15 cellular contexts compared by ENCODE assay signal in the genomic region with DNA sequence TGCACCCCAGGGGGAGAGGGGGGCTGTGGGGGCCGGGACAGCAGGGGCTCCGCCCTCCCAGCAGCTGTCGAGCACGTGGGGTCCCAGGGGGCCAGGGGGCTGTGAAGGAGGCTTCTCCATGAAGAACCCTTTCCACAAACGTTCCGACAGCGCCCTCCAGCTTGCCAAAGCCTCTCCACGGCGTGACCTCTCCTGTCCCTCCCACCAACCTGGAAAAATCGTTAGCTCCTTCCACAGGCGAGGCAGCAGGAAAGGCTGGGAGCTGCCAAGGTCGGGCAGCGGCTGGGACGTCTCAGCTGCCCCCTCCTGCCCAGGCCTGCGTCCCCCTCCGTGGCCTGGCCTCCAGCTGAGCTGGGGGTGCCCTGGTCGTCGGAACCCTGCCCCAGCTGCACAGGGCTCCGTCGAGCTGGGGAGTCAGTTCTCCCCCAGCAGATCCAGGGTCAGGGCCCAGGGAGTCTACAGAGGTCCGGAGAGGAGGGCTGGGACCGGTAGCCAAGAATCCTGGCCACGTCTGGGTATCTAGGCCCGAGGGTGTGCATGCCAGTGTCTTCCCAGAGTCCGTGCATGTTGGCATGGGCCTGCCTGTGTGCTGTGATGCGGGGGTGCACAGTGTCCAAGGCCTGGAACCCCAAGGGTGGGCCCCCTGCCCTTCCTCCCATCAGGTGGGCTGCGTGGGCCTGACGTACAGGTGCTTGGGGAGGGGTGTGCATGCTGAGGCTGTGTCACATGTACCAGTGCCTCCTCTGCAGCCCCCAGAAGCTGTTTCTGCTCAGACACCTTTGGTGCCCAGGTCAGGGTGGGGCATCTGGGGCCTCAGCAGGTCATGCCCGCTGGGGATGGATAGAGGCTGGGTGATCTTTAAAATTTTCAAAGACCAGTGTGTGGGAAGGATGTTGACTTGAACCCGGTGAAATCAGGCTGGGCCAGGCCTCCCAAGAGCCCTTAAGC.
"Had no signal": no experiment of that assay in that cellular context is flagged by ENCODE, and none has a peak within 500 bp of the region (broad histone marks: within the 10 kb centered on the region; RNA-seq: fewer than 3 reads in every experiment).

No MANE protein-coding gene starts in this region.

- H3K27me3 ChIP-seq: cardiac muscle cell had no signal

- H3K4me1 ChIP-seq: colonic mucosa, lower lobe of right lung had no signal

- H3K27ac ChIP-seq: cardiac muscle cell, colonic mucosa, lower lobe of right lung, neutrophil, vagina had no signal

- H3K9me3 Mint-ChIP-seq: activated B cell treated with CpG ODN at 0.5 μM for 24 hours; activated CD4-positive, alpha-beta T cell treated with anti-CD3 and anti-CD28 coated beads, Interleukin-2, amount 10 ng/mL, durations not matched to agents 24 days and 14 days; activated naive CD4-positive, alpha-beta T cell treated with anti-CD3 and anti-CD28 coated beads for 36 hours; activated T-helper 1 cell treated with anti-CD3 and anti-CD28 coated beads, Interleukin-12 subunit alpha, Interleukin-12 subunit beta, Interleukin-2, Interleukin-4 antibody, amounts not matched to agents 30 ng/mL and 10 ng/mL and 1 ng/mL, durations not matched to agents 14 hours and 24 hours and 36 hours; naive B cell had no signal

- H3K9me3 ChIP-seq: colonic mucosa, lower lobe of right lung, neutrophil, vagina had no signal

- H3K4me3 Mint-ChIP-seq: activated B cell treated with CpG ODN at 0.5 μM for 24 hours; activated CD4-positive, alpha-beta T cell treated with anti-CD3 and anti-CD28 coated beads, Interleukin-2, amount 10 ng/mL, durations not matched to agents 24 days and 14 days; activated naive CD4-positive, alpha-beta T cell treated with anti-CD3 and anti-CD28 coated beads for 36 hours; activated T-helper 1 cell treated with anti-CD3 and anti-CD28 coated beads, Interleukin-12 subunit alpha, Interleukin-12 subunit beta, Interleukin-2, Interleukin-4 antibody, amounts not matched to agents 30 ng/mL and 10 ng/mL and 1 ng/mL, durations not matched to agents 14 hours and 24 hours and 36 hours; naive B cell had no signal

- H3K27me3 Mint-ChIP-seq: activated CD4-positive, alpha-beta T cell treated with anti-CD3 and anti-CD28 coated beads, Interleukin-2, amount 10 ng/mL, durations not matched to agents 24 days and 14 days had no signal

- H3K4me1 Mint-ChIP-seq: activated B cell treated with CpG ODN at 0.5 μM for 24 hours; activated CD4-positive, alpha-beta T cell treated with anti-CD3 and anti-CD28 coated beads, Interleukin-2, amount 10 ng/mL, durations not matched to agents 24 days and 14 days had no signal

- DNase-seq: activated B cell treated with CpG ODN at 0.5 μM for 24 hours; activated CD4-positive, alpha-beta T cell treated with anti-CD3 and anti-CD28 coated beads, Interleukin-2, amount 10 ng/mL, durations not matched to agents 24 days and 14 days; activated naive CD4-positive, alpha-beta T cell treated with anti-CD3 and anti-CD28 coated beads for 36 hours; colonic mucosa; foreskin melanocyte; lower lobe of right lung; midbrain; naive B cell; small intestine had no signal

- ATAC-seq: lower lobe of right lung had no signal

- H3K36me3 Mint-ChIP-seq: naive B cell had no signal

- H3K27ac Mint-ChIP-seq: activated B cell treated with CpG ODN at 0.5 μM for 24 hours; activated CD4-positive, alpha-beta T cell treated with anti-CD3 and anti-CD28 coated beads, Interleukin-2, amount 10 ng/mL, durations not matched to agents 24 days and 14 days; activated naive CD4-positive, alpha-beta T cell treated with anti-CD3 and anti-CD28 coated beads for 36 hours; activated T-helper 1 cell treated with anti-CD3 and anti-CD28 coated beads, Interleukin-12 subunit alpha, Interleukin-12 subunit beta, Interleukin-2, Interleukin-4 antibody, amounts not matched to agents 30 ng/mL and 10 ng/mL and 1 ng/mL, durations not matched to agents 14 hours and 24 hours and 36 hours; naive B cell had no signal

- FAIRE-seq: endothelial cell of umbilical vein, keratinocyte, small intestine had no signal

- H3K4me3 ChIP-seq: cardiac muscle cell, colonic mucosa, lower lobe of right lung, vagina had no signal

- H3K36me3 ChIP-seq: cardiac muscle cell, colonic mucosa, lower lobe of right lung, neutrophil, vagina had no signal
